1 cellular context compared by ENCODE assay signal in the genomic region with DNA sequence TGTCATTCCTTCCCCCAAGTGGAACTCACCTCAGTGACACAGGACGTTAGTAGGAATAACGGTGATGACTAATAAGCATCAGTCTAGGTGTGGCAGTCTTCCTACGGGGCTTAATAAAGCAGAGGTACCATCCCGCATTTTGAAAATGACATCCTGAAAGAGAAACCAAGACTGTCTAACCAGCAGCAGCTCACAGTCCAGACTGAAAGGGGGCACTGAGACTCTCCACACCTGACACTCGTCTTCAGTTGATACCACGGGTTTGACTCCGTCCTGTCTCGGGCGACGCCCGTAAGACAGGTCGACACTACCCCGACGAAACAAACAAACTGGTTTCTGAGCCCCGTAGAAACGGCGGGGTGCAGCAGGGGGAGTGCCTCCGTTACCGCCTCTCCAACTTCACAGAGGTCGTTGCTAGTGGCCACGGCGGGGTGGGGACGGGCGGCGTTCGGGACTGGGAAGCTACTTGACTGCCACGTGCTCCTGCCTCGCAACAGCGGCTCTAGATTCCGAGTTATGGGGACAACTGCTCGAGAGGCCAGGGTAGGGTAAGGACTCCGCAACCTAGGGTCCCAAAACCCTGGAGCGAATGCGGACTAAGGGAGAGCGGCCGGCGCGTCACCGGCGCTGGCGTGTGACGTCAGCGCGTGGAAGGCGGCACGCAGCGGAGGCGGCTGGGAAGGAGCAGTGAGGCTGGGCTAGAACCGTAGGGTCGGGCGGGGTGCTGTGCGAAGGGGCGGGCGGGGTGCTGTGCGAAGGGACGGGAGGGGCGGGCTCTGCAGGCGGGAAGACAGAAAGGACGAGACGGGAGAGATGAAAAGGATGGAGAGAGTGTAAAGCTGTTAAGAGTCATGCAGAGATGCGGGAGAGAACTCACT.
TF ChIP-seq lines count a peak whose summit lies in the region.

A gene with protein sequence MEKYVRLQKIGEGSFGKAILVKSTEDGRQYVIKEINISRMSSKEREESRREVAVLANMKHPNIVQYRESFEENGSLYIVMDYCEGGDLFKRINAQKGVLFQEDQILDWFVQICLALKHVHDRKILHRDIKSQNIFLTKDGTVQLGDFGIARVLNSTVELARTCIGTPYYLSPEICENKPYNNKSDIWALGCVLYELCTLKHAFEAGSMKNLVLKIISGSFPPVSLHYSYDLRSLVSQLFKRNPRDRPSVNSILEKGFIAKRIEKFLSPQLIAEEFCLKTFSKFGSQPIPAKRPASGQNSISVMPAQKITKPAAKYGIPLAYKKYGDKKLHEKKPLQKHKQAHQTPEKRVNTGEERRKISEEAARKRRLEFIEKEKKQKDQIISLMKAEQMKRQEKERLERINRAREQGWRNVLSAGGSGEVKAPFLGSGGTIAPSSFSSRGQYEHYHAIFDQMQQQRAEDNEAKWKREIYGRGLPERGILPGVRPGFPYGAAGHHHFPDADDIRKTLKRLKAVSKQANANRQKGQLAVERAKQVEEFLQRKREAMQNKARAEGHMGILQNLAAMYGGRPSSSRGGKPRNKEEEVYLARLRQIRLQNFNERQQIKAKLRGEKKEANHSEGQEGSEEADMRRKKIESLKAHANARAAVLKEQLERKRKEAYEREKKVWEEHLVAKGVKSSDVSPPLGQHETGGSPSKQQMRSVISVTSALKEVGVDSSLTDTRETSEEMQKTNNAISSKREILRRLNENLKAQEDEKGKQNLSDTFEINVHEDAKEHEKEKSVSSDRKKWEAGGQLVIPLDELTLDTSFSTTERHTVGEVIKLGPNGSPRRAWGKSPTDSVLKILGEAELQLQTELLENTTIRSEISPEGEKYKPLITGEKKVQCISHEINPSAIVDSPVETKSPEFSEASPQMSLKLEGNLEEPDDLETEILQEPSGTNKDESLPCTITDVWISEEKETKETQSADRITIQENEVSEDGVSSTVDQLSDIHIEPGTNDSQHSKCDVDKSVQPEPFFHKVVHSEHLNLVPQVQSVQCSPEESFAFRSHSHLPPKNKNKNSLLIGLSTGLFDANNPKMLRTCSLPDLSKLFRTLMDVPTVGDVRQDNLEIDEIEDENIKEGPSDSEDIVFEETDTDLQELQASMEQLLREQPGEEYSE (N-terminal part only) (minus strand): TSS at position 593 of the 878 bp plus-strand sequence. CDS start 9,953 bp downstream, outside the sequence.

TF ChIP-seq in H1, 55 proteins besides CTCF, POLR2A, EP300 and RAD21 (continues in another document):
- TF ChIP-seq ASH2L (IDR thresholded peaks at IDR 0.05; ENCODE audit: low read length): peak; percentile 99
- TF ChIP-seq HDAC6 (IDR thresholded peaks at IDR 0.05; ENCODE audit: low read depth, low read length): no peak
- no peak for TF ChIP-seq CHD2 (IDR thresholded peaks at IDR 0.05; ENCODE audit: low read length)
- TF ChIP-seq TAF7 (optimal IDR thresholded peaks at IDR 0.05; ENCODE audit: borderline replicate concordance, low read depth, low read length): peak; percentile 67
- no peak for TF ChIP-seq SIRT6 (IDR thresholded peaks at IDR 0.05; ENCODE audit: low read length)
- TF ChIP-seq TBP (IDR thresholded peaks at IDR 0.05; ENCODE audit: low read depth, low read length): peak; percentile 68
- no peak for TF ChIP-seq RNF2 (IDR thresholded peaks at IDR 0.05; ENCODE audit: borderline replicate concordance, low read depth, low read length, missing control alignments, poor library complexity, severe bottlenecking)
- no peak for TF ChIP-seq TEAD4 (IDR thresholded peaks at IDR 0.05; ENCODE audit: low read depth, low read length)
- TF ChIP-seq SIN3A (conservative IDR thresholded peaks at IDR 0.05 in 1 of 2, IDR thresholded peaks at IDR 0.05 in 1 of 2; ENCODE audit: low read depth in 1 of 2, low read length in 2 of 2): peak in 1 of 2 experiments; percentile 82; a peak in 2 of 4 replicates
- peak; percentile 73 for TF ChIP-seq SAP30 (IDR thresholded peaks at IDR 0.05; ENCODE audit: insufficient read depth, insufficient replicate concordance, low read length)
- no peak for TF ChIP-seq SIX5 (IDR thresholded peaks at IDR 0.05; ENCODE audit: low read depth, low read length)
- 0 out of 2 replicates have a peak, but pooled peaks have one; percentile 16 for TF ChIP-seq GTF2F1 (IDR thresholded peaks at IDR 0.05; ENCODE audit: borderline replicate concordance, low read depth, low read length)
- TF ChIP-seq E2F6 (IDR thresholded peaks at IDR 0.05): peak; percentile 66
- TF ChIP-seq RXRA (IDR thresholded peaks at IDR 0.05; ENCODE audit: insufficient read depth, low read depth, low read length): no peak
- no peak for TF ChIP-seq CHD1 (IDR thresholded peaks at IDR 0.05; ENCODE audit: low read depth, low read length)
- TF ChIP-seq CBX8 (IDR thresholded peaks at IDR 0.05; ENCODE audit: borderline replicate concordance, low read depth, low read length): no peak
- TF ChIP-seq SP4 (IDR thresholded peaks at IDR 0.05; ENCODE audit: low read length): no peak
- TF ChIP-seq RBBP5 (IDR thresholded peaks at IDR 0.05; ENCODE audit: borderline replicate concordance, low read depth, low read length): peak; percentile 98; the same call in 1 of the 2 replicates
- TF ChIP-seq BCL11A (IDR thresholded peaks at IDR 0.05; ENCODE audit: low read depth in 2 of 2, low read length in 2 of 2): no peak
- no peak for TF ChIP-seq RFX5 (IDR thresholded peaks at IDR 0.05; ENCODE audit: borderline replicate concordance, low read depth, low read length)
- peak; percentile 92 for TF ChIP-seq KDM4A (IDR thresholded peaks at IDR 0.05; ENCODE audit: low read depth, low read length, severe bottlenecking)
- 0 out of 2 replicates have a peak, but pooled peaks have one; percentile 24 for TF ChIP-seq JUND (IDR thresholded peaks at IDR 0.05; ENCODE audit: low read length)
- TF ChIP-seq SRF (IDR thresholded peaks at IDR 0.05; ENCODE audit: low read depth, low read length): peak; percentile 26; the same call in 1 of the 2 replicates
- no peak for TF ChIP-seq GABPA (IDR thresholded peaks at IDR 0.05; ENCODE audit: borderline replicate concordance, insufficient read depth, low read length)
- TF ChIP-seq JUN (IDR thresholded peaks at IDR 0.05; ENCODE audit: low read depth, low read length): no peak
- TF ChIP-seq NANOG (IDR thresholded peaks at IDR 0.05; ENCODE audit: insufficient read depth, low read depth, low read length, poor library complexity, severe bottlenecking): no peak
- TF ChIP-seq EZH2 (IDR thresholded peaks at IDR 0.05; ENCODE audit: low read depth, low read length, severe bottlenecking): no peak
- no peak for TF ChIP-seq FOSL1 (IDR thresholded peaks at IDR 0.05; ENCODE audit: insufficient read depth, low read depth, low read length)
- no peak for TF ChIP-seq KDM1A (IDR thresholded peaks at IDR 0.05; ENCODE audit: borderline replicate concordance, low read length)
- no peak for TF ChIP-seq BRCA1 (IDR thresholded peaks at IDR 0.05; ENCODE audit: low read depth, low read length)
- TF ChIP-seq, protein P1, sequence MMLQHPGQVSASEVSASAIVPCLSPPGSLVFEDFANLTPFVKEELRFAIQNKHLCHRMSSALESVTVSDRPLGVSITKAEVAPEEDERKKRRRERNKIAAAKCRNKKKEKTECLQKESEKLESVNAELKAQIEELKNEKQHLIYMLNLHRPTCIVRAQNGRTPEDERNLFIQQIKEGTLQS (IDR thresholded peaks at IDR 0.05; ENCODE audit: insufficient read depth, low read depth, low read length): peak; percentile 35; the same call in 1 of the 2 replicates
- no peak; the same call in 1 of the 2 replicates for TF ChIP-seq EGR1 (IDR thresholded peaks at IDR 0.05; ENCODE audit: borderline replicate concordance, low read depth, low read length)
- TF ChIP-seq CBX5 (IDR thresholded peaks at IDR 0.05; ENCODE audit: low read depth, low read length): no peak
- no peak for TF ChIP-seq BACH1 (IDR thresholded peaks at IDR 0.05; ENCODE audit: low read length)
- TF ChIP-seq POLR2AphosphoS5 (IDR thresholded peaks at IDR 0.05; ENCODE audit: low read depth, low read length): peak; percentile 95
- TF ChIP-seq PHF8 (conservative IDR thresholded peaks at IDR 0.05; ENCODE audit: low read depth, low read length): peak; percentile 96
- no peak for TF ChIP-seq SP2 (IDR thresholded peaks at IDR 0.05; ENCODE audit: low read length)
- TF ChIP-seq CREB1 (IDR thresholded peaks at IDR 0.05): peak; percentile 98
- no peak for TF ChIP-seq CEBPB (IDR thresholded peaks at IDR 0.05; ENCODE audit: low read depth, low read length)
- TF ChIP-seq SUZ12 (IDR thresholded peaks at IDR 0.05; ENCODE audit: low read length): no peak
- TF ChIP-seq HDAC2 (IDR thresholded peaks at IDR 0.05; ENCODE audit: borderline replicate concordance in 1 of 2, low read depth in 2 of 2, low read length in 2 of 2): peak in 1 of 2 experiments; percentile 34; a peak in 1 of 4 replicates
- TF ChIP-seq MAX (IDR thresholded peaks at IDR 0.05): peak; percentile 88
- TF ChIP-seq NRF1 (IDR thresholded peaks at IDR 0.05; ENCODE audit: low read depth, low read length): no peak
- TF ChIP-seq ZNF274 (IDR thresholded peaks at IDR 0.05; ENCODE audit: borderline replicate concordance, extremely low read depth, low read length): no peak
- no peak for TF ChIP-seq ATF2 (IDR thresholded peaks at IDR 0.05; ENCODE audit: low read length)
- TF ChIP-seq TAF1 (IDR thresholded peaks at IDR 0.05; ENCODE audit: low read depth, low read length): peak; percentile 91
- no peak for TF ChIP-seq CTBP2 (IDR thresholded peaks at IDR 0.05; ENCODE audit: borderline replicate concordance, insufficient read depth, insufficient read length, low read length)
